In the genomic region with DNA sequence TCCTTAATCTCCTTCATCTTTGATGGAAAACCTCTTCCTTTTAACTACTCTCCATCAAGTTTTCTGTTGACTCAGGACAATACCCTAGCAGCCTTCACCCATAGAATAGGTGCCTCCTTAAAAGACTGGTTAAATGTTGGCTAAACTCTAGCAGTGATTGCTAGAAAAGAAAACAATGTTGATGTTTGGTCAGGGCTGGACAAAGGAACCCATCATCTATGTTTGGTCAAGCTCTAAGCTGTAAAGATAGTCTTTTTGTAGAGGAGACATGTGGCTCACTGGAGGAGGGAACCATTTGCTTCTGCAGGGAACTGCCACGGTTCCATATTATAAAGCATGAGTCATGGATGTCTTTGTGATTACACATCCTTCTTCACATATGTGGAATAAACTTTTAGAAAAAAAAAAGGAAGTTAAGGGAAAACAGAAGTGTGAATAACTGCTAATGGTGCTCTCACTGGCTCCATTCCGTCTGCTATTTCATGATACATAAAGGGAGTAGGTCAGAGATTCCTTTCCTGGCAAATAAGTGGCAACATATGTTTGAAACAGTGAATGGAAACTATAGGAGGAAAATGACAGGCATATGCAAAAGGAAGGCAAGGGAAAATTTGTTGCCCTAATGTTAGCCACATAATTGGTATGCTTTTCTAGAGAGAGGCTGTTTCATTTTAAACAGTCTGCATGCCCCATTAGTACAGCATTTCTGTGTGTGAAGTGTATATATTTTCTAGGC, we compare ENCODE assay signal across 8 cellular contexts.
A peak's percentile ranks its signal among the peaks of the same experiment; 100 is the strongest.
DNase-seq lines count a peak whose midpoint lies in the region; ATAC-seq and TF ChIP-seq lines count a peak whose summit lies in the region.

No MANE protein-coding gene starts in this region.

- H3K36me3 ChIP-seq in breast epithelium (no peaks in the 10 kb centered on the region), upper lobe of left lung (no peaks in the 10 kb centered on the region)

- H3K27me3 Mint-ChIP-seq in MCF 10A (ENCODE audit: insufficient read depth, unreplicated experiment) = no peaks in the 10 kb centered on the region
- H3K27me3 Mint-ChIP-seq in activated T-helper 1 cell treated with anti-CD3 and anti-CD28 coated beads, Interleukin-12 subunit alpha, Interleukin-12 subunit beta, Interleukin-2, Interleukin-4 antibody, amounts not matched to agents 30 ng/mL and 10 ng/mL and 1 ng/mL, durations not matched to agents 14 hours and 24 hours and 36 hours (ENCODE audit: insufficient read depth) = no peaks in the 10 kb centered on the region

- intact Hi-C loops in MCF 10A (cut with micrococcal nuclease) = no loop called here
- intact Hi-C loops in breast epithelium (cut with DNase I; ENCODE audit: low total_unique reads) = no loop called here
- intact Hi-C loops in activated T-helper 1 cell treated with anti-CD3 and anti-CD28 coated beads, Interleukin-12 subunit alpha, Interleukin-12 subunit beta, Interleukin-2, Interleukin-4 antibody, amounts not matched to agents 30 ng/mL and 10 ng/mL and 1 ng/mL, durations not matched to agents 14 hours and 24 hours and 36 hours (cut with micrococcal nuclease) = no loop called here

- H3K4me3 ChIP-seq in breast epithelium (no peak overlapping the region), upper lobe of left lung (no peak overlapping the region)

- TF ChIP-seq EP300 in upper lobe of left lung (IDR thresholded peaks at IDR 0.05) = no peak

- TF ChIP-seq POLR2A in breast epithelium (IDR thresholded peaks at IDR 0.05) (no peak), upper lobe of left lung (IDR thresholded peaks at IDR 0.05) (no peak)

- H3K9me3 Mint-ChIP-seq in MCF 10A (ENCODE audit: unreplicated experiment) = no peaks in the 10 kb centered on the region
- H3K9me3 Mint-ChIP-seq in activated T-helper 1 cell treated with anti-CD3 and anti-CD28 coated beads, Interleukin-12 subunit alpha, Interleukin-12 subunit beta, Interleukin-2, Interleukin-4 antibody, amounts not matched to agents 30 ng/mL and 10 ng/mL and 1 ng/mL, durations not matched to agents 14 hours and 24 hours and 36 hours = no peaks in the 10 kb centered on the region

- ATAC-seq in upper lobe of left lung (ENCODE audit: low FRiP score in 2 of 2) = peak in 1 of 2 donors; percentile 88

- H3K27ac ChIP-seq in breast epithelium (no peak overlapping the region), upper lobe of left lung (peak overlapping the region in 3 of 4 donors; percentile 11 to 57 (median 22))

- TF ChIP-seq CTCF in MCF 10A (IDR thresholded peaks at IDR 0.05; ENCODE audit: unreplicated experiment) (no peak), breast epithelium (IDR thresholded peaks at IDR 0.05) (no peak), upper lobe of left lung (IDR thresholded peaks at IDR 0.05) (no peak)

- BruUV-seq in MCF 10A (replicated peaks; lab: Mats Ljungman, UMichigan) = no TSS peak

- CTCF ChIA-PET in MCF 10A (lab: Yijun Ruan, JAX) = interaction anchor here (0.8 to 4.2 kb wide), 4 partner anchors 11 to 88 kb away, joined by 3 to 16 read pairs (median 5); no protein-coding TSS in a partner anchor

- POLR2A ChIA-PET in MCF 10A (lab: Yijun Ruan, JAX) = interaction anchor here (0.5 to 2.0 kb wide), 6 partner anchors 27 to 211 kb away, joined by 3 to 9 read pairs (median 4); no protein-coding TSS in a partner anchor

- no peaks in the 10 kb centered on the region for H3K9me3 ChIP-seq in breast epithelium
- H3K9me3 ChIP-seq in upper lobe of left lung = no peaks in the 10 kb centered on the region

- no peaks in the 10 kb centered on the region for H3K27me3 ChIP-seq in breast epithelium
- H3K27me3 ChIP-seq in upper lobe of left lung = no peaks in the 10 kb centered on the region

- H3K4me3 Mint-ChIP-seq in MCF 10A (ENCODE audit: unreplicated experiment) = peak overlapping the region; percentile 5
- H3K4me3 Mint-ChIP-seq in activated T-helper 1 cell treated with anti-CD3 and anti-CD28 coated beads, Interleukin-12 subunit alpha, Interleukin-12 subunit beta, Interleukin-2, Interleukin-4 antibody, amounts not matched to agents 30 ng/mL and 10 ng/mL and 1 ng/mL, durations not matched to agents 14 hours and 24 hours and 36 hours = no peak overlapping the region

- H3K4me1 Mint-ChIP-seq in MCF 10A (ENCODE audit: insufficient read depth, unreplicated experiment) = peaks cover 15% of the 10 kb centered on the region
- peaks cover 21% of the 10 kb centered on the region for H3K4me1 Mint-ChIP-seq in activated T-helper 1 cell treated with anti-CD3 and anti-CD28 coated beads, Interleukin-12 subunit alpha, Interleukin-12 subunit beta, Interleukin-2, Interleukin-4 antibody, amounts not matched to agents 30 ng/mL and 10 ng/mL and 1 ng/mL, durations not matched to agents 14 hours and 24 hours and 36 hours (ENCODE audit: low read depth)

- 45 to 60% methylated on average over 2 of the region's 2 CpGs for WGBS in upper lobe of left lung, 2 donors

- H3K36me3 Mint-ChIP-seq in MCF 10A (ENCODE audit: insufficient read depth, unreplicated experiment) = peaks cover 5% of the 10 kb centered on the region
- no peaks in the 10 kb centered on the region for H3K36me3 Mint-ChIP-seq in activated T-helper 1 cell treated with anti-CD3 and anti-CD28 coated beads, Interleukin-12 subunit alpha, Interleukin-12 subunit beta, Interleukin-2, Interleukin-4 antibody, amounts not matched to agents 30 ng/mL and 10 ng/mL and 1 ng/mL, durations not matched to agents 14 hours and 24 hours and 36 hours (ENCODE audit: low read depth)

- H3K4me1 ChIP-seq in breast epithelium (no peaks in the 10 kb centered on the region), upper lobe of left lung (peaks cover 0 to 9% (median 3%) of the 10 kb centered on the region in 4 donors)

- DNase-seq in MCF 10A (ENCODE audit: unreplicated experiment) (peak; percentile 78), breast epithelium (ENCODE audit: low spot score in 2 of 2) (no peak), SIG-M5 (lab: John Stamatoyannopoulos, UW) (peak; percentile 91), foreskin melanocyte (peak; percentile 67), upper lobe of left lung (no peak), amygdala (lab: John Stamatoyannopoulos, UW) (no peak)
- DNase-seq in activated T-helper 1 cell treated with anti-CD3 and anti-CD28 coated beads, Interleukin-12 subunit alpha, Interleukin-12 subunit beta, Interleukin-2, Interleukin-4 antibody, amounts not matched to agents 30 ng/mL and 10 ng/mL and 1 ng/mL, durations not matched to agents 14 hours and 24 hours and 36 hours (ENCODE audit: low spot score) = no peak
- DNase-seq in stimulated activated CD4-positive, alpha-beta T cell treated with anti-CD3 and anti-CD28 coated beads, Interleukin-2, amount 100 ng/mL, for 24 hours = no peak

- H3K27ac Mint-ChIP-seq in MCF 10A (ENCODE audit: low read depth, unreplicated experiment) = peak overlapping the region; percentile 79
- no peak overlapping the region for H3K27ac Mint-ChIP-seq in activated T-helper 1 cell treated with anti-CD3 and anti-CD28 coated beads, Interleukin-12 subunit alpha, Interleukin-12 subunit beta, Interleukin-2, Interleukin-4 antibody, amounts not matched to agents 30 ng/mL and 10 ng/mL and 1 ng/mL, durations not matched to agents 14 hours and 24 hours and 36 hours

Comparison
In these comparisons a context has a peak if more than half of its experiments do, and no peak if none do; other contexts are left out.
1. DNase-seq: peak in MCF 10A (single experiment), SIG-M5 (single experiment) and foreskin melanocyte (single experiment); none in breast epithelium (0 of 2), upper lobe of left lung (0 of 2), activated T-helper 1 cell treated with anti-CD3 and anti-CD28 coated beads, Interleukin-12 subunit alpha, Interleukin-12 subunit beta, Interleukin-2, Interleukin-4 antibody, amounts not matched to agents 30 ng/mL and 10 ng/mL and 1 ng/mL, durations not matched to agents 14 hours and 24 hours and 36 hours (single experiment), amygdala (0 of 56) and stimulated activated CD4-positive, alpha-beta T cell treated with anti-CD3 and anti-CD28 coated beads, Interleukin-2, amount 100 ng/mL, for 24 hours (0 of 2).
2. H3K27ac ChIP-seq: peak in upper lobe of left lung (3 of 4); none in breast epithelium (0 of 2).